ENCODE assay signal across 10 cellular contexts in genomic region chr10:64091889-64092288, GRCh38.
A peak's percentile ranks its signal among the peaks of the same experiment; 100 is the strongest.
DNase-seq lines count a peak whose midpoint lies in the region; ATAC-seq and TF ChIP-seq lines count a peak whose summit lies in the region.
"Had no signal": no experiment of that assay in that cellular context is flagged by ENCODE, and none has a peak within 500 bp of the region (broad histone marks: within the 10 kb centered on the region; RNA-seq: fewer than 3 reads in every experiment).

No MANE protein-coding gene starts in this region.

- H3K27ac Mint-ChIP-seq in endodermal cell = no peak overlapping the region
- no peak overlapping the region for H3K27ac Mint-ChIP-seq in neural progenitor cell

- H3K79me2 ChIP-seq in MM.1S (ENCODE audit: low read length) = no peaks in the 10 kb centered on the region
- no peaks in the 10 kb centered on the region for H3K79me2 ChIP-seq in neural progenitor cell (ENCODE audit: low read depth)

- DNase-seq in MM.1S (no peak), endodermal cell (peak; percentile 67), neural progenitor cell (ENCODE audit: low spot score) (peak; percentile 52), OCI-M2 (lab: John Stamatoyannopoulos, UW; ENCODE audit: unreplicated experiment) (no peak)
- DNase-seq in stimulated activated naive CD8-positive, alpha-beta T cell treated with anti-CD3 and anti-CD28 coated beads, Interleukin-15, Interleukin-2, amounts not matched to agents 100 U/mL and 50 U/mL, for 24 hours = no peak
- DNase-seq: activated CD4-positive, alpha-beta T cell treated with anti-CD3 and anti-CD28 coated beads, Interleukin-2, amount 50 U/mL, for 48 hours; NCI-H526 treated with DMSO at 0.1 percent for 48 hours; stimulated activated CD4-positive, alpha-beta T cell treated with anti-CD3 and anti-CD28 coated beads, Interleukin-2, amount 100 ng/mL, for 24 hours had no signal

- H3K4me3 ChIP-seq in MM.1S (ENCODE audit: low read length) (no peak overlapping the region), endodermal cell (ENCODE audit: low read length) (no peak overlapping the region), neural progenitor cell (no peak overlapping the region)

- H3K27ac ChIP-seq in MM.1S (ENCODE audit: low read length) (no peak overlapping the region), endodermal cell (ENCODE audit: low read depth, low read length) (no peak overlapping the region), neural progenitor cell (no peak overlapping the region)

- H3K9me3 ChIP-seq in MM.1S (replicated peaks; ENCODE audit: insufficient read depth, low read length) (no peaks in the 10 kb centered on the region), endodermal cell (ENCODE audit: control insufficient read depth, low read length) (no peaks in the 10 kb centered on the region), neural progenitor cell (ENCODE audit: low read depth) (no peaks in the 10 kb centered on the region)

- H3K4me1 ChIP-seq in MM.1S (ENCODE audit: low read length) (no peaks in the 10 kb centered on the region), endodermal cell (ENCODE audit: control insufficient read depth, insufficient read depth, low read length) (no peaks in the 10 kb centered on the region), neural progenitor cell (no peaks in the 10 kb centered on the region)

- H3K4me1 Mint-ChIP-seq in endodermal cell = no peaks in the 10 kb centered on the region
- H3K4me1 Mint-ChIP-seq in neural progenitor cell = peaks cover 3% of the 10 kb centered on the region

- WGBS in endodermal cell (ENCODE audit: insufficient coverage in 1 of 2, insufficient read length in 1 of 2), 2 experiments = 65% methylated on average over 4 of the region's 4 CpGs; no CpG with 5 or more reads in 1 of the 2 experiments

- H3K27me3 ChIP-seq in MM.1S (replicated peaks; ENCODE audit: insufficient read depth, low read length) (no peaks in the 10 kb centered on the region), endodermal cell (ENCODE audit: control insufficient read depth, insufficient read depth, low read length, poor library complexity, severe bottlenecking) (no peaks in the 10 kb centered on the region), neural progenitor cell (no peaks in the 10 kb centered on the region)

- H3K9ac ChIP-seq in MM.1S (ENCODE audit: low read length) (no peak overlapping the region), endodermal cell (ENCODE audit: extremely low read depth, low read length, poor library complexity, severe bottlenecking) (no peak overlapping the region), neural progenitor cell (no peak overlapping the region)

- H3K27me3 Mint-ChIP-seq in endodermal cell (ENCODE audit: insufficient read depth) (peaks cover 27% of the 10 kb centered on the region), neural progenitor cell (ENCODE audit: insufficient read depth, low read depth) (peaks cover 2% of the 10 kb centered on the region)

- H4K20me1 ChIP-seq in MM.1S (ENCODE audit: insufficient read depth, low read length) = no peaks in the 10 kb centered on the region
- no peaks in the 10 kb centered on the region for H4K20me1 ChIP-seq in neural progenitor cell (ENCODE audit: low read depth)

- H2AFZ ChIP-seq in MM.1S (ENCODE audit: low read length) = no peak overlapping the region
- H2AFZ ChIP-seq in neural progenitor cell (replicated peaks) = no peak overlapping the region

- H3K4me3 Mint-ChIP-seq in endodermal cell = no peak overlapping the region
- H3K4me3 Mint-ChIP-seq in neural progenitor cell = no peak overlapping the region

- no peak overlapping the region for H3K4me2 ChIP-seq in MM.1S (ENCODE audit: low read depth, low read length)
- no peak overlapping the region for H3K4me2 ChIP-seq in neural progenitor cell

- H3F3A ChIP-seq in MM.1S (ENCODE audit: insufficient read depth, low read length) (no peaks in the 10 kb centered on the region), neural progenitor cell (ENCODE audit: low read depth) (no peaks in the 10 kb centered on the region)

- H3K36me3 ChIP-seq in MM.1S (replicated peaks; ENCODE audit: insufficient read depth, low read length) (no peaks in the 10 kb centered on the region), endodermal cell (ENCODE audit: control insufficient read depth, insufficient read depth, low read length) (no peaks in the 10 kb centered on the region), neural progenitor cell (no peaks in the 10 kb centered on the region)

- ATAC-seq in HG02981 (IDR thresholded peaks at IDR 0.05; ENCODE audit: unreplicated experiment) = no peak
- ATAC-seq in stimulated activated naive CD8-positive, alpha-beta T cell treated with anti-CD3 and anti-CD28 coated beads, Interleukin-15, Interleukin-2, amounts not matched to agents 100 U/mL and 50 U/mL, for 24 hours = no peak

- TF ChIP-seq CTCF in GM12872 (IDR thresholded peaks at IDR 0.05; ENCODE audit: insufficient read depth, low read depth, low read length) (0 out of 3 replicates have a peak, but pooled peaks have one; percentile 8), MM.1S (IDR thresholded peaks at IDR 0.05; ENCODE audit: low read length) (peak; percentile 37), endodermal cell (conservative IDR thresholded peaks at IDR 0.05) (peak; percentile 77), neural progenitor cell (IDR thresholded peaks at IDR 0.05) (peak; percentile 64)

- H3K36me3 Mint-ChIP-seq in endodermal cell (ENCODE audit: low read depth) (no peaks in the 10 kb centered on the region), neural progenitor cell (no peaks in the 10 kb centered on the region)

- H3K9me2 ChIP-seq in MM.1S (replicated peaks; ENCODE audit: insufficient read depth, low read length) = no peaks in the 10 kb centered on the region

- H3K9me3 Mint-ChIP-seq in endodermal cell (no peaks in the 10 kb centered on the region), neural progenitor cell (no peaks in the 10 kb centered on the region)

Comparison
In these comparisons a context has a peak if more than half of its experiments do, and no peak if none do; other contexts are left out.
1. CTCF ChIP-seq: peak in every context shown above with its lines; median percentile 77 in endodermal cell; 64 in neural progenitor cell; 37 in MM.1S; 8 in GM12872.
2. DNase-seq: peak in endodermal cell (single experiment) and neural progenitor cell (single experiment); none in MM.1S (single experiment), OCI-M2 (single experiment) and stimulated activated naive CD8-positive, alpha-beta T cell treated with anti-CD3 and anti-CD28 coated beads, Interleukin-15, Interleukin-2, amounts not matched to agents 100 U/mL and 50 U/mL, for 24 hours (single experiment).